Comparison of ENCODE assay signal across 25 cellular contexts in genomic region chr6:56739836-56740815, GRCh38.
DNase-seq lines count a peak whose midpoint lies in the region; ATAC-seq and TF ChIP-seq lines count a peak whose summit lies in the region.
"Had no signal": no experiment of that assay in that cellular context is flagged by ENCODE, and none has a peak within 500 bp of the region (broad histone marks: within the 10 kb centered on the region; RNA-seq: fewer than 3 reads in every experiment).

No MANE protein-coding gene starts in this region.

- 97% methylated on average over 8 of the region's 8 CpGs for WGBS in SK-N-SH (ENCODE audit: low lambda C conversion rate)
- 43% methylated on average over 7 of the region's 8 CpGs for WGBS in right lobe of liver (ENCODE audit: insufficient coverage, low coverage, low lambda C conversion rate, missing lambda C conversion rate)

- H3K4me2 ChIP-seq in SK-N-SH (peak overlapping the region; percentile 7; the same call in 1 of the 2 replicates), skeletal muscle satellite cell (ENCODE audit: low read length) (peak overlapping the region; percentile 48)

- TF ChIP-seq CTCF in SK-N-SH (IDR thresholded peaks at IDR 0.05) (no peak), chondrocyte (IDR thresholded peaks at IDR 0.05) (no peak), right lobe of liver (IDR thresholded peaks at IDR 0.05) (no peak)

- H3K4me1 Mint-ChIP-seq in chondrocyte (ENCODE audit: low read depth) = peaks cover 33% of the 10 kb centered on the region
- no peaks in the 10 kb centered on the region for H3K4me1 Mint-ChIP-seq in CD8-positive, alpha-beta memory T cell
- H3K4me1 Mint-ChIP-seq: activated CD4-positive, alpha-beta T cell treated with anti-CD3 and anti-CD28 coated beads, Interleukin-2, amount 10 ng/mL, durations not matched to agents 7 days and 5 days; activated CD8-positive, alpha-beta memory T cell treated with anti-CD3 and anti-CD28 coated beads, Interleukin-2, amount 10 ng/mL, durations not matched to agents 7 days and 5 days; activated naive CD4-positive, alpha-beta T cell treated with anti-CD3 and anti-CD28 coated beads, Interleukin-2, amount 50 U/mL, for 24 hours; CD4-positive, CD25-positive, alpha-beta regulatory T cell had no signal

- intact Hi-C loops in right lobe of liver (cut with DNase I) = no loop called here

- H3K9me3 ChIP-seq in SK-N-SH = no peaks in the 10 kb centered on the region
- no peaks in the 10 kb centered on the region for H3K9me3 ChIP-seq in right lobe of liver
- no peaks in the 10 kb centered on the region for H3K9me3 ChIP-seq in skeletal muscle satellite cell (replicated peaks; ENCODE audit: low read length)
- no peaks in the 10 kb centered on the region for H3K9me3 ChIP-seq in CD8-positive, alpha-beta memory T cell (ENCODE audit: low read length)
- H3K9me3 ChIP-seq: ascending aorta, heart right ventricle, left lung, upper lobe of left lung had no signal

- DNase-seq in SK-N-SH (no peak), chondrocyte (ENCODE audit: low spot score) (no peak), right lobe of liver (no peak), OCI-M1 (lab: John Stamatoyannopoulos, UW) (no peak)
- DNase-seq in CD8-positive, alpha-beta memory T cell = no peak
- DNase-seq: activated CD4-positive, alpha-beta T cell treated with anti-CD3 and anti-CD28 coated beads, Interleukin-2, amount 10 ng/mL, durations not matched to agents 7 days and 5 days; activated CD8-positive, alpha-beta memory T cell treated with anti-CD3 and anti-CD28 coated beads, Interleukin-2, amount 10 ng/mL, durations not matched to agents 7 days and 5 days; CD4-positive, CD25-positive, alpha-beta regulatory T cell; heart right ventricle; left lung; NCI-H1092; NCI-H187 treated with DMSO at 0.1 percent for 48 hours; NCI-H69; nephron progenitor cell; posterior cingulate gyrus; RPMI8226; T-helper 17 cell; upper lobe of left lung had no signal

- H3K4me3 ChIP-seq in SK-N-SH (ENCODE audit: low read depth in 2 of 2, low read length in 1 of 2) (no peak overlapping the region), right lobe of liver (peak overlapping the region in 2 of 3 donors; percentile 3 to 59), skeletal muscle satellite cell (ENCODE audit: low read length) (no peak overlapping the region)
- H3K4me3 ChIP-seq in CD8-positive, alpha-beta memory T cell (ENCODE audit: low read length) = no peak overlapping the region
- H3K4me3 ChIP-seq: ascending aorta, left lung, upper lobe of left lung had no signal

- no peaks in the 10 kb centered on the region for H3K9me3 Mint-ChIP-seq in chondrocyte (ENCODE audit: low read depth)
- no peaks in the 10 kb centered on the region for H3K9me3 Mint-ChIP-seq in CD8-positive, alpha-beta memory T cell
- H3K9me3 Mint-ChIP-seq: activated CD4-positive, alpha-beta T cell treated with anti-CD3 and anti-CD28 coated beads, Interleukin-2, amount 10 ng/mL, durations not matched to agents 7 days and 5 days; activated naive CD4-positive, alpha-beta T cell treated with anti-CD3 and anti-CD28 coated beads, Interleukin-2, amount 50 U/mL, for 24 hours; activated T-helper 1 cell treated with anti-CD3 and anti-CD28 coated beads, Interleukin-12 subunit alpha, Interleukin-12 subunit beta, Interleukin-2, Interleukin-4 antibody, amounts not matched to agents 30 ng/mL and 10 ng/mL and 1 ng/mL, durations not matched to agents 14 hours and 24 hours and 36 hours; nephron progenitor cell had no signal

- peak; percentile 42 for TF ChIP-seq POLR2A in right lobe of liver (IDR thresholded peaks at IDR 0.05)

- peaks cover 5% of the 10 kb centered on the region for H3F3A ChIP-seq in SK-N-SH (replicated peaks; ENCODE audit: insufficient read depth)

- no peaks in the 10 kb centered on the region for H3K27me3 ChIP-seq in SK-N-SH (ENCODE audit: insufficient read depth)
- H3K27me3 ChIP-seq in right lobe of liver = no peaks in the 10 kb centered on the region
- H3K27me3 ChIP-seq in skeletal muscle satellite cell (ENCODE audit: control insufficient read depth, insufficient read depth, low read length) = no peaks in the 10 kb centered on the region
- H3K27me3 ChIP-seq in CD8-positive, alpha-beta memory T cell (ENCODE audit: insufficient read depth, low read length, poor library complexity, severe bottlenecking) = no peaks in the 10 kb centered on the region
- H3K27me3 ChIP-seq: ascending aorta, heart right ventricle, left lung, upper lobe of left lung had no signal

- H3K27me3 Mint-ChIP-seq in chondrocyte (ENCODE audit: low read depth) = no peaks in the 10 kb centered on the region
- H3K27me3 Mint-ChIP-seq in CD8-positive, alpha-beta memory T cell = no peaks in the 10 kb centered on the region
- H3K27me3 Mint-ChIP-seq: T-helper 17 cell had no signal

- no peak overlapping the region for H3K4me3 Mint-ChIP-seq in chondrocyte (ENCODE audit: unreplicated experiment)
- H3K4me3 Mint-ChIP-seq in CD8-positive, alpha-beta memory T cell = no peak overlapping the region
- H3K4me3 Mint-ChIP-seq: activated CD4-positive, alpha-beta T cell treated with anti-CD3 and anti-CD28 coated beads, Interleukin-2, amount 10 ng/mL, durations not matched to agents 7 days and 5 days; activated CD8-positive, alpha-beta memory T cell treated with anti-CD3 and anti-CD28 coated beads, Interleukin-2, amount 10 ng/mL, durations not matched to agents 7 days and 5 days; activated naive CD4-positive, alpha-beta T cell treated with anti-CD3 and anti-CD28 coated beads, Interleukin-2, amount 50 U/mL, for 24 hours; activated T-helper 1 cell treated with anti-CD3 and anti-CD28 coated beads, Interleukin-12 subunit alpha, Interleukin-12 subunit beta, Interleukin-2, Interleukin-4 antibody, amounts not matched to agents 30 ng/mL and 10 ng/mL and 1 ng/mL, durations not matched to agents 14 hours and 24 hours and 36 hours; CD4-positive, CD25-positive, alpha-beta regulatory T cell; nephron progenitor cell; T-helper 17 cell had no signal

- H3K36me3 ChIP-seq in SK-N-SH (replicated peaks in 1 of 2; ENCODE audit: control insufficient read depth in 1 of 2, insufficient read depth in 2 of 2, low read length in 1 of 2) (peaks cover 0 to 8% of the 10 kb centered on the region in 2 experiments), right lobe of liver (no peaks in the 10 kb centered on the region), skeletal muscle satellite cell (ENCODE audit: insufficient read depth, low read length) (peaks cover 6% of the 10 kb centered on the region)
- H3K36me3 ChIP-seq in CD8-positive, alpha-beta memory T cell (ENCODE audit: insufficient read depth, low read length) = no peaks in the 10 kb centered on the region
- H3K36me3 ChIP-seq: ascending aorta, heart right ventricle, left lung, upper lobe of left lung had no signal

- H4K20me1 ChIP-seq in SK-N-SH (ENCODE audit: insufficient read depth) = peaks cover 72% of the 10 kb centered on the region

- no peak overlapping the region for H2AFZ ChIP-seq in SK-N-SH (ENCODE audit: low read depth)

- no peaks in the 10 kb centered on the region for H3K9me2 ChIP-seq in SK-N-SH

- H3K27ac ChIP-seq in SK-N-SH (ENCODE audit: low read depth in 2 of 2, low read length in 1 of 2) = no peak overlapping the region
- peak overlapping the region; percentile 70 to 77 (median 75) for H3K27ac ChIP-seq in right lobe of liver
- H3K27ac ChIP-seq in CD8-positive, alpha-beta memory T cell (ENCODE audit: low read depth, low read length) = no peak overlapping the region
- H3K27ac ChIP-seq: 22Rv1, left lung, upper lobe of left lung had no signal

- CTCF ChIA-PET in SK-N-SH (lab: Yijun Ruan, JAX) = no interaction called here
- CTCF ChIA-PET in CD8-positive, alpha-beta memory T cell (lab: Charles Lee) = no interaction called here

- peaks cover 100% of the 10 kb centered on the region for H3K79me2 ChIP-seq in SK-N-SH (ENCODE audit: insufficient read depth)

- no peak for ATAC-seq in SK-N-SH treated with all-trans-retinoic acid at 6 μM for 48 hours
- peak; percentile 78 to 84 (median 81) for ATAC-seq in right lobe of liver
- ATAC-seq in HG03097 (IDR thresholded peaks at IDR 0.05; ENCODE audit: low FRiP score, unreplicated experiment) = no peak
- ATAC-seq: activated CD8-positive, alpha-beta memory T cell treated with anti-CD3 and anti-CD28 coated beads, Interleukin-2, amount 10 ng/mL, durations not matched to agents 7 days and 5 days; heart right ventricle; left lung; T-helper 17 cell had no signal

- peaks cover 2% of the 10 kb centered on the region for H3K36me3 Mint-ChIP-seq in chondrocyte (ENCODE audit: low read depth)
- no peaks in the 10 kb centered on the region for H3K36me3 Mint-ChIP-seq in CD8-positive, alpha-beta memory T cell
- H3K36me3 Mint-ChIP-seq: activated CD8-positive, alpha-beta memory T cell treated with anti-CD3 and anti-CD28 coated beads, Interleukin-2, amount 10 ng/mL, durations not matched to agents 7 days and 5 days; activated naive CD4-positive, alpha-beta T cell treated with anti-CD3 and anti-CD28 coated beads, Interleukin-2, amount 50 U/mL, for 24 hours; CD4-positive, CD25-positive, alpha-beta regulatory T cell had no signal

- H3K9ac ChIP-seq in SK-N-SH (no peak overlapping the region), skeletal muscle satellite cell (ENCODE audit: low read depth, low read length) (no peak overlapping the region)

- TF ChIP-seq EP300 in SK-N-SH (IDR thresholded peaks at IDR 0.05; ENCODE audit: borderline replicate concordance in 1 of 2, low read depth in 1 of 2, low read length in 1 of 2) = no peak

- peak overlapping the region; percentile 53 for H3K27ac Mint-ChIP-seq in chondrocyte (ENCODE audit: unreplicated experiment)
- H3K27ac Mint-ChIP-seq in CD8-positive, alpha-beta memory T cell = no peak overlapping the region
- H3K27ac Mint-ChIP-seq: activated CD4-positive, alpha-beta T cell treated with anti-CD3 and anti-CD28 coated beads, Interleukin-2, amount 10 ng/mL, durations not matched to agents 7 days and 5 days; activated CD8-positive, alpha-beta memory T cell treated with anti-CD3 and anti-CD28 coated beads, Interleukin-2, amount 10 ng/mL, durations not matched to agents 7 days and 5 days; activated naive CD4-positive, alpha-beta T cell treated with anti-CD3 and anti-CD28 coated beads, Interleukin-2, amount 50 U/mL, for 24 hours; activated T-helper 1 cell treated with anti-CD3 and anti-CD28 coated beads, Interleukin-12 subunit alpha, Interleukin-12 subunit beta, Interleukin-2, Interleukin-4 antibody, amounts not matched to agents 30 ng/mL and 10 ng/mL and 1 ng/mL, durations not matched to agents 14 hours and 24 hours and 36 hours; CD4-positive, CD25-positive, alpha-beta regulatory T cell; nephron progenitor cell; T-helper 17 cell had no signal

- H3K4me1 ChIP-seq in SK-N-SH (ENCODE audit: control insufficient read depth in 1 of 2, insufficient read depth in 2 of 2, low read depth in 1 of 2, low read length in 1 of 2) (peaks cover 8% of the 10 kb centered on the region in 2 experiments; a peak in 3 of 4 replicates), right lobe of liver (peaks cover 0 to 36% (median 6%) of the 10 kb centered on the region in 4 donors), skeletal muscle satellite cell (ENCODE audit: control insufficient read depth, insufficient read depth, low read length) (peaks cover 27% of the 10 kb centered on the region)
- no peaks in the 10 kb centered on the region for H3K4me1 ChIP-seq in CD8-positive, alpha-beta memory T cell (ENCODE audit: insufficient read depth, low read length)

- POLR2A ChIA-PET in SK-N-SH (lab: Yijun Ruan, JAX) = no interaction called here
- POLR2A ChIA-PET in CD8-positive, alpha-beta memory T cell (lab: Charles Lee) = no interaction called here

- TF ChIP-seq RAD21 in SK-N-SH (IDR thresholded peaks at IDR 0.05; ENCODE audit: low read length) = no peak

Comparison
In these comparisons a context has a peak if more than half of its experiments do, and no peak if none do; other contexts are left out.
1. H3K27ac ChIP-seq: peak in right lobe of liver (3 of 3); none in SK-N-SH (0 of 2) and CD8-positive, alpha-beta memory T cell (single experiment).
2. H3K4me3 ChIP-seq: peak in right lobe of liver (2 of 3); none in SK-N-SH (0 of 2), skeletal muscle satellite cell (single experiment) and CD8-positive, alpha-beta memory T cell (single experiment).
3. ATAC-seq: peak in right lobe of liver (4 of 4); none in SK-N-SH treated with all-trans-retinoic acid at 6 μM for 48 hours (single experiment) and HG03097 (single experiment).